ENCODE assay signal across 22 cellular contexts in genomic region chr1:204867203-204867602, GRCh38. TPM values are rescaled to one million over a fixed set of nuclear protein-coding genes. Genes with fewer than 3 reads are reported as not detected.
"Had no signal": no experiment of that assay in that cellular context is flagged by ENCODE, and none has a peak within 500 bp of the region (broad histone marks: within the 10 kb centered on the region; RNA-seq: fewer than 3 reads in every experiment).

No MANE protein-coding gene starts in this region.

- H3K4me3 Mint-ChIP-seq: activated CD4-positive, alpha-beta T cell treated with anti-CD3 and anti-CD28 coated beads, Interleukin-2, amount 10 ng/mL, durations not matched to agents 7 days and 5 days; activated CD8-positive, alpha-beta memory T cell treated with anti-CD3 and anti-CD28 coated beads, Interleukin-2, amount 10 ng/mL, durations not matched to agents 7 days and 5 days; activated CD8-positive, alpha-beta T cell treated with anti-CD3 and anti-CD28 coated beads for 36 hours; activated naive CD4-positive, alpha-beta T cell treated with anti-CD3 and anti-CD28 coated beads, Interleukin-2, amount 10 ng/mL, durations not matched to agents 7 days and 5 days; effector memory CD8-positive, alpha-beta T cell; naive thymus-derived CD4-positive, alpha-beta T cell; stimulated activated naive CD8-positive, alpha-beta T cell treated with anti-CD3 and anti-CD28 coated beads, Interleukin-15, Interleukin-2, amounts not matched to agents 100 ng/mL and 50 ng/mL, for 24 hours had no signal

- H3K36me3 Mint-ChIP-seq: activated CD8-positive, alpha-beta memory T cell treated with anti-CD3 and anti-CD28 coated beads, Interleukin-2, amount 10 ng/mL, durations not matched to agents 7 days and 5 days; activated naive CD4-positive, alpha-beta T cell treated with anti-CD3 and anti-CD28 coated beads, Interleukin-2, amount 10 ng/mL, durations not matched to agents 7 days and 5 days; naive thymus-derived CD4-positive, alpha-beta T cell had no signal

- H3K4me1 Mint-ChIP-seq: activated CD4-positive, alpha-beta T cell treated with anti-CD3 and anti-CD28 coated beads, Interleukin-2, amount 10 ng/mL, durations not matched to agents 7 days and 5 days; activated naive CD4-positive, alpha-beta T cell treated with anti-CD3 and anti-CD28 coated beads, Interleukin-2, amount 10 ng/mL, durations not matched to agents 7 days and 5 days; naive thymus-derived CD4-positive, alpha-beta T cell had no signal

- H3K27ac ChIP-seq: gastrocnemius medialis, suprapubic skin, uterus, WERI-Rb-1 had no signal

- H3K9me3 ChIP-seq: esophagus muscularis mucosa, gastrocnemius medialis, mucosa of descending colon, suprapubic skin, transverse colon, uterus had no signal

- H3K27me3 ChIP-seq: esophagus muscularis mucosa, gastrocnemius medialis, transverse colon, uterus had no signal

- ATAC-seq: activated CD8-positive, alpha-beta memory T cell treated with anti-CD3 and anti-CD28 coated beads, Interleukin-2, amount 10 ng/mL, durations not matched to agents 7 days and 5 days; activated CD8-positive, alpha-beta T cell treated with anti-CD3 and anti-CD28 coated beads for 36 hours; effector memory CD8-positive, alpha-beta T cell; gastrocnemius medialis; mucosa of descending colon; naive thymus-derived CD4-positive, alpha-beta T cell had no signal

- H3K36me3 ChIP-seq: gastrocnemius medialis, suprapubic skin, transverse colon, uterus had no signal

- H3K27ac Mint-ChIP-seq: activated CD4-positive, alpha-beta T cell treated with anti-CD3 and anti-CD28 coated beads, Interleukin-2, amount 10 ng/mL, durations not matched to agents 7 days and 5 days; activated CD8-positive, alpha-beta memory T cell treated with anti-CD3 and anti-CD28 coated beads, Interleukin-2, amount 10 ng/mL, durations not matched to agents 7 days and 5 days; activated CD8-positive, alpha-beta T cell treated with anti-CD3 and anti-CD28 coated beads for 36 hours; activated naive CD4-positive, alpha-beta T cell treated with anti-CD3 and anti-CD28 coated beads, Interleukin-2, amount 10 ng/mL, durations not matched to agents 7 days and 5 days; effector memory CD8-positive, alpha-beta T cell; naive thymus-derived CD4-positive, alpha-beta T cell; progenitor cell of endocrine pancreas; stimulated activated naive CD8-positive, alpha-beta T cell treated with anti-CD3 and anti-CD28 coated beads, Interleukin-15, Interleukin-2, amounts not matched to agents 100 ng/mL and 50 ng/mL, for 24 hours had no signal

- H3K9me3 Mint-ChIP-seq: activated CD4-positive, alpha-beta T cell treated with anti-CD3 and anti-CD28 coated beads, Interleukin-2, amount 10 ng/mL, durations not matched to agents 7 days and 5 days; activated CD8-positive, alpha-beta T cell treated with anti-CD3 and anti-CD28 coated beads for 36 hours; activated naive CD4-positive, alpha-beta T cell treated with anti-CD3 and anti-CD28 coated beads, Interleukin-2, amount 10 ng/mL, durations not matched to agents 7 days and 5 days; effector memory CD8-positive, alpha-beta T cell; naive thymus-derived CD4-positive, alpha-beta T cell; stimulated activated naive CD8-positive, alpha-beta T cell treated with anti-CD3 and anti-CD28 coated beads, Interleukin-15, Interleukin-2, amounts not matched to agents 100 ng/mL and 50 ng/mL, for 24 hours had no signal

- DNase-seq: activated CD4-positive, alpha-beta T cell treated with anti-CD3 and anti-CD28 coated beads, Interleukin-2, amount 10 ng/mL, durations not matched to agents 7 days and 5 days; activated CD4-positive, CD25-positive, alpha-beta regulatory T cell treated with anti-CD3 and anti-CD28 coated beads, Interleukin-2, amount 50 U/mL, for 72 hours; activated CD8-positive, alpha-beta memory T cell treated with anti-CD3 and anti-CD28 coated beads, Interleukin-2, amount 10 ng/mL, durations not matched to agents 7 days and 5 days; activated CD8-positive, alpha-beta T cell treated with anti-CD3 and anti-CD28 coated beads for 36 hours; activated effector memory CD4-positive, alpha-beta T cell treated with anti-CD3 and anti-CD28 coated beads, Interleukin-2, amount 50 U/mL, for 16 hours; activated naive CD4-positive, alpha-beta T cell treated with anti-CD3 and anti-CD28 coated beads, Interleukin-2, amount 10 ng/mL, durations not matched to agents 7 days and 5 days; activated T-cell treated with anti-CD3 and anti-CD28 coated beads for 4 hours; effector memory CD8-positive, alpha-beta T cell; gastrocnemius medialis; mesendoderm; mucosa of descending colon; naive thymus-derived CD4-positive, alpha-beta T cell; retina; stimulated activated CD4-positive, alpha-beta T cell treated with anti-CD3 and anti-CD28 coated beads, Interleukin-4, amount 100 ng/mL, for 24 hours; transverse colon; uterus; WERI-Rb-1 had no signal

- H3K4me3 ChIP-seq: esophagus muscularis mucosa, gastrocnemius medialis, mucosa of descending colon, suprapubic skin, transverse colon, uterus had no signal

- H3K4me1 ChIP-seq: suprapubic skin had no signal

RNA-seq across cellular contexts. Expression of gene NFASC, which starts 3.5 kb away (rescaled TPM):
- total RNA-seq: activated CD8-positive, alpha-beta T cell treated with anti-CD3 and anti-CD28 coated beads for 36 hours; osteocyte had no signal
- polyA plus RNA-seq: naive thymus-derived CD4-positive, alpha-beta T cell had no signal
